ENCODE assay signal across 1 cellular context in genomic region chr14:94517641-94518257, GRCh38.
TF ChIP-seq lines count a peak whose summit lies in the region.

No MANE protein-coding gene starts in this region.

TF ChIP-seq in GM23338, 12 proteins besides CTCF, POLR2A, EP300 and RAD21 (continued from another document):
- TF ChIP-seq ZNF462 (CRISPR knock-in tag; IDR thresholded peaks at IDR 0.05) (no peak), POLR2AphosphoS5 (IDR thresholded peaks at IDR 0.05; ENCODE audit: low read depth) (no peak)
TF ChIP-seq in GM23338: peak in this region for 0.
